Comparison of ENCODE assay signal across 8 cellular contexts in genomic region chrX:75893281-75893680, GRCh38.
"Had no signal": no experiment of that assay in that cellular context is flagged by ENCODE, and none has a peak within 500 bp of the region (broad histone marks: within the 10 kb centered on the region; RNA-seq: fewer than 3 reads in every experiment).

No MANE protein-coding gene starts in this region.

- H3K9me3 Mint-ChIP-seq: GM23338, HFFc6 had no signal

- H3K4me3 Mint-ChIP-seq: GM23338, H9, HFFc6 had no signal

- H3K27ac Mint-ChIP-seq: GM23338, H9, HFFc6 had no signal

- H3K4me1 Mint-ChIP-seq: GM23338, H9 had no signal

- ATAC-seq: GM23338, HCT116 had no signal

- DNase-seq: GM23248, GOT3, H7, H9, HCEC 1CT, HFFc6 had no signal
